8 cellular contexts compared by ENCODE assay signal in the genomic region with DNA sequence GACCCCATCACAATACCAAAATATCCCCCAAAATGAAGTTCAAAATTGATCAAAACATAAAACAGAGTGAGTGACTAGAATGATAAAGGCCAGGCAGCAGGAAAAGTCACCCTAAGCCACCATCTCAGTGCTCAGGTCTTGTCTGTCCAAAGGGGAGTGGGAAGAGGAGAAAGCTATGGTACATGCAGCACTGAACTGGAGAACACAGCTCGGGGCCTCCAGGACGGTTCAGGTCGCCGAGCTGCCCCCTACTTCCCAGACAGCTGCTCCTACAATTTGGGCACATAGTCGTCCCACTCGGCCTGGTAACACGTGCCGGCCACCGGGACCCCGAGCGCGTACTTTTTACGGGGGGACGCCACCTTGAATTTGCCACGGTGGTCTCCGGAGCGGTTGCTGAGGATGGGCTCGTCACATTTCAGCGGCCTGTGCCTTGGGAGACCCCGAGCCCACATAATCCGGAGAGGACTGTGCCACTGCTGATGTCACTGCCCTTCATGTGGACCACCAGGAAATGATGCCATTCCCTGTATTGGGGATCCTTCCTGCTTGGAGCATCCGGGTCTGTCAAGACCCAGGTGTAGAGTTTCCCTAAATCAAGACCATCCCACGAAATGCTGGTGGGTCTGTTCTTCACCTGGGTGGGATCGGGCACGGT. TPM values are rescaled to one million over a fixed set of nuclear protein-coding genes. Genes with fewer than 3 reads are reported as not detected.
DNase-seq lines count a peak whose midpoint lies in the region; ATAC-seq and TF ChIP-seq lines count a peak whose summit lies in the region.

No MANE protein-coding gene starts in this region.

- H3K4me1 ChIP-seq in skeletal muscle tissue (ENCODE audit: control insufficient read depth in 3 of 3, insufficient read depth in 3 of 3, low read length in 3 of 3) = peaks cover 0 to 6% (median 5%) of the 10 kb centered on the region in 3 donors

- H3K27me3 ChIP-seq in SU-DHL-6 (ENCODE audit: low read length) (no peaks in the 10 kb centered on the region), skeletal muscle tissue (ENCODE audit: control insufficient read depth in 3 of 3, insufficient read depth in 3 of 3, low read length in 3 of 3) (peaks cover 0 to 9% (median 0%) of the 10 kb centered on the region in 3 donors)

- H3K4me3 ChIP-seq in SU-DHL-6 (ENCODE audit: insufficient read depth, low read length, poor library complexity, severe bottlenecking) (no peak overlapping the region), fibroblast of the aortic adventitia (ENCODE audit: low read depth, low read length) (peak overlapping the region; percentile 45), skeletal muscle tissue (ENCODE audit: low read length in 3 of 3) (peak overlapping the region; percentile 3 to 64 (median 52))

- no peak for DNase-seq in fibroblast of the aortic adventitia (ENCODE audit: low read depth)
- no peak for DNase-seq in epidermal melanocyte (ENCODE audit: insufficient read length, low spot score)
- no peak for DNase-seq in 8988T
- no peak for DNase-seq in NCI-H1105 treated with DMSO at 0.1 percent for 48 hours (lab: John Stamatoyannopoulos, UW)
- DNase-seq in HPDE6-E6E7 (ENCODE audit: extremely low spot score) = no peak

- H3K9me2 ChIP-seq in SU-DHL-6 (replicated peaks; ENCODE audit: insufficient read depth, low read length) = no peaks in the 10 kb centered on the region

- H3K27ac ChIP-seq in SU-DHL-6 (ENCODE audit: low read depth, low read length) (no peak overlapping the region), skeletal muscle tissue (ENCODE audit: low read depth, low read length) (no peak overlapping the region)

- H3K9me3 ChIP-seq in SU-DHL-6 (ENCODE audit: insufficient read depth, low read length) = no peaks in the 10 kb centered on the region
- no peaks in the 10 kb centered on the region for H3K9me3 ChIP-seq in skeletal muscle tissue (ENCODE audit: control insufficient read depth in 3 of 3, low read length in 3 of 3)

- no peaks in the 10 kb centered on the region for H3F3A ChIP-seq in SU-DHL-6 (ENCODE audit: insufficient read depth)

- TF ChIP-seq POLR2A in GM18505 (IDR thresholded peaks at IDR 0.05; ENCODE audit: borderline replicate concordance, extremely low read depth, insufficient read depth, insufficient read length) = no peak

- H3K4me2 ChIP-seq in SU-DHL-6 (ENCODE audit: low read depth, low read length, poor library complexity, severe bottlenecking) = peak overlapping the region; percentile 47

- H3K79me2 ChIP-seq in SU-DHL-6 (ENCODE audit: insufficient read depth, low read length) = no peaks in the 10 kb centered on the region

- peak overlapping the region; percentile 72 for H2AFZ ChIP-seq in SU-DHL-6 (ENCODE audit: low read depth, low read length, severe bottlenecking)

- TF ChIP-seq CTCF in SU-DHL-6 (IDR thresholded peaks at IDR 0.05; ENCODE audit: insufficient read depth, low read length, poor library complexity, severe bottlenecking) (no peak), fibroblast of the aortic adventitia (IDR thresholded peaks at IDR 0.05; ENCODE audit: insufficient read depth, low read length) (no peak)

- no peaks in the 10 kb centered on the region for H4K20me1 ChIP-seq in SU-DHL-6 (ENCODE audit: low read depth, low read length)

- peak; percentile 17 for ATAC-seq in GM18505 (IDR thresholded peaks at IDR 0.05; ENCODE audit: unreplicated experiment)

- H3K36me3 ChIP-seq in SU-DHL-6 (ENCODE audit: low read length) (no peaks in the 10 kb centered on the region), skeletal muscle tissue (ENCODE audit: control insufficient read depth in 3 of 3, insufficient read depth in 3 of 3, low read length in 3 of 3) (no peaks in the 10 kb centered on the region)

- peak overlapping the region; percentile 26; the same call in 1 of the 2 replicates for H3K9ac ChIP-seq in SU-DHL-6 (ENCODE audit: low read length)
- peak overlapping the region; percentile 54 to 66 (median 59) for H3K9ac ChIP-seq in skeletal muscle tissue (ENCODE audit: low read depth in 1 of 3, low read length in 3 of 3)

RNA-seq across cellular contexts. Expression of gene AK7, which starts 31.6 kb away (rescaled TPM):
- total RNA-seq in fibroblast of the aortic adventitia (ENCODE audit: low replicate concordance) (0.27 and 0.33 TPM in 2 replicates), skeletal muscle tissue (under 0.01 TPM)
